In genomic region chr5:32311404-32312193, GRCh38 we compare ENCODE assay signal across 8 cellular contexts. TPM values are rescaled to one million over a fixed set of nuclear protein-coding genes. Genes with fewer than 3 reads are reported as not detected.
DNase-seq lines count a peak whose midpoint lies in the region; ATAC-seq and TF ChIP-seq lines count a peak whose summit lies in the region.

No MANE protein-coding gene starts in this region.

- intact Hi-C loops in body of pancreas (cut with DNase I) = no loop called here
- intact Hi-C loops in aorta (cut with DNase I) = loop anchor here (5.0 kb wide), 2 partner anchors 79 to 139 kb away; partner anchors contain the start of gene GOLPH3 (in 1 of the 2)

- ATAC-seq in body of pancreas (no peak), memory B cell (ENCODE audit: low read depth) (no peak), aorta (ENCODE audit: low FRiP score) (no peak), HG02852 (IDR thresholded peaks at IDR 0.05; ENCODE audit: unreplicated experiment) (no peak)

- H3K4me3 Mint-ChIP-seq in memory B cell = peak overlapping the region; percentile 90

- H3K9me3 Mint-ChIP-seq in memory B cell = no peaks in the 10 kb centered on the region

- H3K4me1 ChIP-seq in body of pancreas = peaks cover 77% of the 10 kb centered on the region
- no peaks in the 10 kb centered on the region for H3K4me1 ChIP-seq in aorta (ENCODE audit: control insufficient read depth in 1 of 2, insufficient read depth in 2 of 2, low read length in 2 of 2)

- WGBS in body of pancreas, 2 donors = 10 to 20% methylated on average over 16 of the region's 16 CpGs
- 38 to 42% methylated on average over 16 of the region's 16 CpGs for WGBS in aorta, 2 donors

- no peaks in the 10 kb centered on the region for H3K27me3 Mint-ChIP-seq in memory B cell

- H3K27ac ChIP-seq in HL-60 (replicated peaks) = peak overlapping the region; percentile 56
- H3K27ac ChIP-seq in body of pancreas = peak overlapping the region; percentile 98 to 100 (median 99)
- peak overlapping the region; percentile 92 to 97 for H3K27ac ChIP-seq in aorta (ENCODE audit: low read depth in 1 of 2, low read length in 2 of 2)

- H3K36me3 Mint-ChIP-seq in memory B cell = peaks cover 8% of the 10 kb centered on the region

- no peak for TF ChIP-seq POLR2A in body of pancreas (IDR thresholded peaks at IDR 0.05)

- H3K36me3 ChIP-seq in body of pancreas (replicated peaks in 1 of 2; ENCODE audit: insufficient read depth in 1 of 2, low read depth in 2 of 2) (no peaks in the 10 kb centered on the region), aorta (ENCODE audit: control insufficient read depth in 1 of 2, insufficient read depth in 2 of 2, low read length in 1 of 2) (peaks cover 0 to 2% of the 10 kb centered on the region in 2 donors)

- in situ Hi-C loops in ACHN (cut with HindIII; ENCODE audit: low pct_ligation_motif_present, low pct_unique_long_range_greater_than_20kb, low sequenced_read_pairs) = no loop called here

- peak overlapping the region; percentile 74 for H3K4me3 ChIP-seq in HL-60 (replicated peaks; ENCODE audit: insufficient read depth, low read length)
- peak overlapping the region; percentile 20 to 54 for H3K4me3 ChIP-seq in body of pancreas
- H3K4me3 ChIP-seq in aorta (ENCODE audit: low read length in 2 of 2) = peak overlapping the region; percentile 81 to 97

- H3K27me3 ChIP-seq in HL-60 (ENCODE audit: insufficient read depth, poor library complexity, severe bottlenecking) (no peaks in the 10 kb centered on the region), body of pancreas (no peaks in the 10 kb centered on the region), aorta (ENCODE audit: control insufficient read depth in 1 of 2, insufficient read depth in 2 of 2, low read length in 1 of 2) (no peaks in the 10 kb centered on the region)

- peaks cover 26% of the 10 kb centered on the region for H3K4me1 Mint-ChIP-seq in memory B cell

- no peak for TF ChIP-seq CTCF in HL-60 (IDR thresholded peaks at IDR 0.05; ENCODE audit: insufficient read depth, low read length)
- no peak for TF ChIP-seq CTCF in body of pancreas (IDR thresholded peaks at IDR 0.05)

- peak overlapping the region; percentile 93 for H3K27ac Mint-ChIP-seq in memory B cell

- DNase-seq in AG08395 (ENCODE audit: low spot score) (peak; percentile 7), HL-60 (ENCODE audit: low read depth in 1 of 2, low spot score in 1 of 2) (no peak), body of pancreas (peak in 1 of 4 donors; percentile 30), memory B cell (ENCODE audit: low spot score in 2 of 2) (peak; percentile 14 to 27), aorta (no peak), ACHN (no peak)
- DNase-seq in activated effector memory CD4-positive, alpha-beta T cell treated with Interleukin-2 at 50 U/mL for 16 hours = no peak

- H3K9me3 ChIP-seq in body of pancreas (no peaks in the 10 kb centered on the region), aorta (ENCODE audit: control insufficient read depth, low read length) (no peaks in the 10 kb centered on the region)

RNA-seq across cellular contexts. Expression of gene MTMR12, which starts 1.1 kb away (rescaled TPM):
- 10 to 100 TPM; 31.1 to 65.6 TPM for total RNA-seq in body of pancreas
- total RNA-seq in aorta = 10 to 100 TPM; 36.9 to 37.8 TPM
- 10 to 100 TPM in 1 of 2 donors, 1 to 10 TPM in 1; 8.8 to 10.9 TPM for polyA plus RNA-seq in aorta

Comparison
In these comparisons a context has a peak if more than half of its experiments do, and no peak if none do; other contexts are left out.
1. DNase-seq: peak in AG08395 (single experiment) and memory B cell (2 of 2); none in HL-60 (0 of 2), aorta (0 of 2), ACHN (single experiment) and activated effector memory CD4-positive, alpha-beta T cell treated with Interleukin-2 at 50 U/mL for 16 hours (single experiment).
2. H3K4me3 ChIP-seq: peak in every context shown above with its lines; median percentile 89 in aorta; 74 in HL-60; 37 in body of pancreas.
3. Peak in every context shown above with its lines, with median percentiles within 50 percentile points of each other: H3K27ac ChIP-seq.